Comparison of ENCODE assay signal across 8 cellular contexts in genomic region chr11:94973099-94973968, GRCh38. TPM values are rescaled to one million over a fixed set of nuclear protein-coding genes. Genes with fewer than 3 reads are reported as not detected.
DNase-seq lines count a peak whose midpoint lies in the region; ATAC-seq and TF ChIP-seq lines count a peak whose summit lies in the region.

TSS of gene CWC15 (minus strand) at chr11:94973556. CDS start at chr11:94972185, 1,371 bp downstream.
TSS of gene KDM4D (plus strand) at chr11:94973709. CDS start at chr11:94997373, 23,664 bp downstream.

- TF ChIP-seq CTCF in GM06990 (IDR thresholded peaks at IDR 0.05; ENCODE audit: insufficient read depth, low read length, poor library complexity, severe bottlenecking) (no peak), NB4 (IDR thresholded peaks at IDR 0.05; ENCODE audit: low read depth, low read length) (no peak)

- peak; percentile 95 for TF ChIP-seq POLR2A in NB4 (IDR thresholded peaks at IDR 0.05; ENCODE audit: extremely low read depth, insufficient read length)

- peak; percentile 100 for ATAC-seq in HG02571 (IDR thresholded peaks at IDR 0.05; ENCODE audit: unreplicated experiment)

- peak within 1 kb of the TSS; percentile 72 for H3K4me3 ChIP-seq in GM06990 (replicated peaks; ENCODE audit: low read depth, low read length)
- H3K4me3 ChIP-seq in NB4 (ENCODE audit: low read depth, low read length), result peak within 1 kb of the TSS; percentile 92

- no peaks in the 10 kb centered on the region for H3K27me3 ChIP-seq in GM06990 (replicated peaks; ENCODE audit: control insufficient read depth, insufficient read depth, low read length)

- peaks cover 3% of the 10 kb centered on the region; the same call in 1 of the 2 replicates for H3K36me3 ChIP-seq in GM06990 (ENCODE audit: control insufficient read depth, insufficient read depth, low read length)

- DNase-seq in GM06990 (ENCODE audit: extremely low read depth, insufficient read length), result peak; percentile 94
- peak; percentile 96 for DNase-seq in NB4 (ENCODE audit: low read depth)
- DNase-seq in SK-N-DZ (ENCODE audit: low spot score), result peak; percentile 97
- peak; percentile 96 for DNase-seq in activated naive CD4-positive, alpha-beta T cell treated with anti-CD3 and anti-CD28 coated beads, Interleukin-2, amount 50 U/mL, for 16 hours
- DNase-seq in globus pallidus (ENCODE audit: low spot score), result peak; percentile 95
- DNase-seq in non-pigmented ciliary epithelial cell (ENCODE audit: low read depth), result peak; percentile 52
- DNase-seq in superior temporal gyrus (ENCODE audit: extremely low spot score), result peak; percentile 99

RNA-seq across cellular contexts. Expression of gene CWC15, which starts in this region (rescaled TPM):
- polyA plus RNA-seq in SK-N-DZ (2014; cell fraction: cytosol; rRNA removed), result 87.4 and 109 TPM in 2 replicates
- polyA plus RNA-seq in SK-N-DZ (2014; cell fraction: nucleus; rRNA removed), result 149 and 208 TPM in 2 replicates

RNA-seq across cellular contexts. Expression of gene KDM4D, which starts in this region (rescaled TPM):
- polyA plus RNA-seq in SK-N-DZ (2014; cell fraction: cytosol; rRNA removed), result 6.5 and 8.6 TPM in 2 replicates
- polyA plus RNA-seq in SK-N-DZ (2014; cell fraction: nucleus; rRNA removed), result 3.6 and 4.7 TPM in 2 replicates

Comparison
In these comparisons a context has a peak if more than half of its experiments do, and no peak if none do; other contexts are left out.
1. Peak in every context shown above with its lines: DNase-seq, ATAC-seq and H3K4me3 ChIP-seq.